Comparison of ENCODE assay signal across 1 cellular context in the genomic region with DNA sequence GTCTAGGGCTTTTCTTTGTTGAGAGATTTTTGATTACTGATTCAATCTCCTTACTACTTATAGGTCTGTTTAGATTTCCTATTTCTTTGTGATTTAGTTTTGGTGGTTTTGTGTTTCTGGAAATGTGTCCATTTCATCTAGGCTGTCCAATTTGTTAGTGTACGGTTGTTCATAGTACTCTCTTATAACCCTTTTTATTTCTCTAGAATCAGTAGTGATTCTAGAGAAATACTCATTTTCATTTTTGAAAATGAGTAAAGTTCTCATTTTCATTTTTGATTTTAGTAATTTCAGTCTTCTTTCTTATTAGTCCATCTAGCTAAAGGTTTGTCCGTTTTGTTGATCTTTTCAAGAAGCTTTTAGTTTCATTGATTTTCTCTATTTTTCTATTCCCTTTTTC.
TF ChIP-seq lines count a peak whose summit lies in the region.

No MANE protein-coding gene starts in this region.

TF ChIP-seq in HepG2, 621 proteins besides CTCF, POLR2A, EP300 and RAD21:
- TF ChIP-seq ZNF598 (CRISPR knock-in tag; IDR thresholded peaks at IDR 0.05; ENCODE audit: borderline replicate concordance) (no peak), MXD4 (CRISPR knock-in tag; IDR thresholded peaks at IDR 0.05) (no peak), ZNF570 (CRISPR knock-in tag; IDR thresholded peaks at IDR 0.05; ENCODE audit: borderline replicate concordance) (no peak), ZNF296 (CRISPR knock-in tag; conservative IDR thresholded peaks at IDR 0.05) (no peak), DNMT1 (CRISPR knock-in tag; IDR thresholded peaks at IDR 0.05) (no peak)
- TF ChIP-seq, protein P1, sequence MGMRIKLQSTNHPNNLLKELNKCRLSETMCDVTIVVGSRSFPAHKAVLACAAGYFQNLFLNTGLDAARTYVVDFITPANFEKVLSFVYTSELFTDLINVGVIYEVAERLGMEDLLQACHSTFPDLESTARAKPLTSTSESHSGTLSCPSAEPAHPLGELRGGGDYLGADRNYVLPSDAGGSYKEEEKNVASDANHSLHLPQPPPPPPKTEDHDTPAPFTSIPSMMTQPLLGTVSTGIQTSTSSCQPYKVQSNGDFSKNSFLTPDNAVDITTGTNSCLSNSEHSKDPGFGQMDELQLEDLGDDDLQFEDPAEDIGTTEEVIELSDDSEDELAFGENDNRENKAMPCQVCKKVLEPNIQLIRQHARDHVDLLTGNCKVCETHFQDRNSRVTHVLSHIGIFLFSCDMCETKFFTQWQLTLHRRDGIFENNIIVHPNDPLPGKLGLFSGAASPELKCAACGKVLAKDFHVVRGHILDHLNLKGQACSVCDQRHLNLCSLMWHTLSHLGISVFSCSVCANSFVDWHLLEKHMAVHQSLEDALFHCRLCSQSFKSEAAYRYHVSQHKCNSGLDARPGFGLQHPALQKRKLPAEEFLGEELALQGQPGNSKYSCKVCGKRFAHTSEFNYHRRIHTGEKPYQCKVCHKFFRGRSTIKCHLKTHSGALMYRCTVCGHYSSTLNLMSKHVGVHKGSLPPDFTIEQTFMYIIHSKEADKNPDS (CRISPR knock-in tag; IDR thresholded peaks at IDR 0.05): no peak
- TF ChIP-seq, protein P2, sequence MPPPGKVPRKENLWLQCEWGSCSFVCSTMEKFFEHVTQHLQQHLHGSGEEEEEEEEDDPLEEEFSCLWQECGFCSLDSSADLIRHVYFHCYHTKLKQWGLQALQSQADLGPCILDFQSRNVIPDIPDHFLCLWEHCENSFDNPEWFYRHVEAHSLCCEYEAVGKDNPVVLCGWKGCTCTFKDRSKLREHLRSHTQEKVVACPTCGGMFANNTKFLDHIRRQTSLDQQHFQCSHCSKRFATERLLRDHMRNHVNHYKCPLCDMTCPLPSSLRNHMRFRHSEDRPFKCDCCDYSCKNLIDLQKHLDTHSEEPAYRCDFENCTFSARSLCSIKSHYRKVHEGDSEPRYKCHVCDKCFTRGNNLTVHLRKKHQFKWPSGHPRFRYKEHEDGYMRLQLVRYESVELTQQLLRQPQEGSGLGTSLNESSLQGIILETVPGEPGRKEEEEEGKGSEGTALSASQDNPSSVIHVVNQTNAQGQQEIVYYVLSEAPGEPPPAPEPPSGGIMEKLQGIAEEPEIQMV (CRISPR knock-in tag; IDR thresholded peaks at IDR 0.05; ENCODE audit: low read depth): no peak
